In the genomic region with DNA sequence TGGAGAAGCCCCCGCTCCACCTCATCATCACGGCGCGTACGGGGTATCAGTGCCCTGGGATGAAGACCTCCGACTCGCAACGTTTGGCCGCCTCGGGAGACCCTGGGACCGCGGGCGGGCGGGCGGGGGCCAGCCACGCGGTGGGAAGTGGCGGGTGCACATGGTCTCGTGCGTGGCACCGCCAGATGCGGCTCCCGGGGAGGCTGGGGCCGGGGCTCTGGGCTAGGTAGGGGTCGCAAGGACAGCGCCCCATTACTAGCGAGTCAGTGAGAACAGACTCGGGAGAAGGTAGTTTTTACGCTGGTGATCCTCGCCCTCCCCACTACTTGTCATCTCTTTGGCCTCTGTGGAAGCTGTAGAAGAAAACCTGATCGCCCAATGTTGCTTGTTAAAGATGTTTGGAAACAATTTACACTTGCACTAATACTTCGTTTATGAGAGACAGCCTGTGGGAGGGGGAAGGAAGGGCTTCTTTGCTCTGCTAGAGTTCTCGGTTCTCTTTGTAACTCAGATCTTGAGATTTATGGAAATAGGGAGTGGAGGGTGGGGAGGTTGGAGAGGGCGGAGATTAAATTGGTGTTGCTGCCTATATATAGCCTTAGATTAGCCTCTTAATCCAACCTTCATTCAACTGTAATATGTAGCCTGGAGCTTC, we compare ENCODE assay signal across 8 cellular contexts. TPM values are rescaled to one million over a fixed set of nuclear protein-coding genes. Genes with fewer than 3 reads are reported as not detected.
DNase-seq lines count a peak whose midpoint lies in the region; ATAC-seq and TF ChIP-seq lines count a peak whose summit lies in the region.

No MANE protein-coding gene starts in this region.

- H3K9me3 Mint-ChIP-seq in HFFc6: no peaks in the 10 kb centered on the region

- H3K27ac ChIP-seq in effector memory CD4-positive, alpha-beta T cell (ENCODE audit: insufficient read depth, low read length, poor library complexity, severe bottlenecking): peak overlapping the region; percentile 72

- no peak for TF ChIP-seq CTCF in HFFc6 (IDR thresholded peaks at IDR 0.05)

- no peaks in the 10 kb centered on the region for H3K36me3 ChIP-seq in effector memory CD4-positive, alpha-beta T cell (ENCODE audit: control insufficient read depth, insufficient read depth, low read length)
- H3K36me3 ChIP-seq in mucosa of stomach (ENCODE audit: control insufficient read depth, insufficient read depth, low read length): no peaks in the 10 kb centered on the region

- no peak for ATAC-seq in HG02973 (IDR thresholded peaks at IDR 0.05; ENCODE audit: unreplicated experiment)

- H3K4me1 ChIP-seq in effector memory CD4-positive, alpha-beta T cell (ENCODE audit: control insufficient read depth, insufficient read depth, low read length, poor library complexity, severe bottlenecking): peaks cover 12% of the 10 kb centered on the region
- H3K4me1 ChIP-seq in mucosa of stomach (ENCODE audit: control insufficient read depth, insufficient read depth, low read length): peaks cover 26% of the 10 kb centered on the region

- peak overlapping the region; percentile 98 for H3K27ac Mint-ChIP-seq in HFFc6

- in situ Hi-C loops in SK-MEL-5 (cut with HindIII; ENCODE audit: low pct_unique_long_range_greater_than_20kb, low sequenced_read_pairs): no loop called here

- no peaks in the 10 kb centered on the region for H3K27me3 ChIP-seq in effector memory CD4-positive, alpha-beta T cell (replicated peaks; ENCODE audit: control insufficient read depth, insufficient read depth, low read length, poor library complexity, severe bottlenecking)
- H3K27me3 ChIP-seq in mucosa of stomach (ENCODE audit: control insufficient read depth, insufficient read depth, low read length): no peaks in the 10 kb centered on the region

- peak overlapping the region; percentile 95 for H3K4me3 Mint-ChIP-seq in HFFc6

- peak overlapping the region; percentile 98 for H3K4me3 ChIP-seq in effector memory CD4-positive, alpha-beta T cell (ENCODE audit: insufficient read depth, low read depth, low read length, poor library complexity, severe bottlenecking)
- H3K4me3 ChIP-seq in mucosa of stomach (ENCODE audit: low read length): peak overlapping the region; percentile 84

- peaks cover 3% of the 10 kb centered on the region for H3K27me3 Mint-ChIP-seq in HFFc6 (ENCODE audit: insufficient read depth)

- no peaks in the 10 kb centered on the region for H3K9me3 ChIP-seq in effector memory CD4-positive, alpha-beta T cell (ENCODE audit: control insufficient read depth, low read length)
- H3K9me3 ChIP-seq in mucosa of stomach (ENCODE audit: control insufficient read depth, low read length): no peaks in the 10 kb centered on the region

- H3K36me3 Mint-ChIP-seq in HFFc6 (ENCODE audit: low read depth): peaks cover 17% of the 10 kb centered on the region; the same call in 1 of the 2 replicates

- DNase-seq in D341Med (ENCODE audit: low spot score) (peak; percentile 64), HFFc6 (no peak), SK-MEL-5 (ENCODE audit: low read depth, low spot score) (peak; percentile 48), superior temporal gyrus (ENCODE audit: extremely low spot score) (no peak), NCI-H2029 (lab: John Stamatoyannopoulos, UW) (no peak)
- DNase-seq in effector memory CD4-positive, alpha-beta T cell: no peak

- H3K4me1 Mint-ChIP-seq in HFFc6 (ENCODE audit: low read depth): peaks cover 68% of the 10 kb centered on the region

- H3K9ac ChIP-seq in mucosa of stomach (ENCODE audit: low read length): peak overlapping the region; percentile 90

RNA-seq across cellular contexts. Expression of a gene that starts 0.6 kb away (rescaled TPM):
- 100 to 1,000 TPM in 2 of 6 experiments, 10 to 100 TPM in 4; 75.8 to 104 (median 94.5) TPM for total RNA-seq in HFFc6 (2021; fragmentation: NEBNext Ultra II Directional; extraction: Animal tissue kit (Norgen Biotek cat#: 25700))
- 126 and 131 TPM in 2 replicates for total RNA-seq in SK-MEL-5 (2014; rRNA removed; shearing (Covaris generic))
- 159 and 191 TPM in 2 replicates for polyA plus RNA-seq in SK-MEL-5 (2015; cell fraction: cytosol; rRNA removed)
- 83.2 and 89.5 TPM in 2 replicates for polyA plus RNA-seq in SK-MEL-5 (2015; cell fraction: nucleus; rRNA removed)

RNA-seq across cellular contexts. Expression of a gene that starts 1.0 kb away (rescaled TPM):
- total RNA-seq in HFFc6 (2021; fragmentation: NEBNext Ultra II Directional; extraction: Animal tissue kit (Norgen Biotek cat#: 25700)): 10 to 100 TPM; 21.0 to 26.2 (median 23.4) TPM
- total RNA-seq in SK-MEL-5 (2014; rRNA removed; shearing (Covaris generic)): 26.1 and 29.1 TPM in 2 replicates
- polyA plus RNA-seq in SK-MEL-5 (2015; cell fraction: cytosol; rRNA removed): 15.4 and 17.6 TPM in 2 replicates
- 34.2 and 44.7 TPM in 2 replicates for polyA plus RNA-seq in SK-MEL-5 (2015; cell fraction: nucleus; rRNA removed)

Comparison
In these comparisons a context has a peak if more than half of its experiments do, and no peak if none do; other contexts are left out.
1. DNase-seq: peak in D341Med (single experiment) and SK-MEL-5 (single experiment); none in HFFc6 (single experiment), effector memory CD4-positive, alpha-beta T cell (0 of 3), superior temporal gyrus (single experiment) and NCI-H2029 (single experiment).